18 cellular contexts compared by ENCODE assay signal in genomic region chr7:43891069-43891955, GRCh38.
"Had no signal": no experiment of that assay in that cellular context is flagged by ENCODE, and none has a peak within 500 bp of the region (broad histone marks: within the 10 kb centered on the region; RNA-seq: fewer than 3 reads in every experiment).

No MANE protein-coding gene starts in this region.

- DNase-seq: activated gamma-delta T cell treated with Interleukin-2 at 50 U/mL for 16 hours; amygdala; endodermal cell; foreskin melanocyte; head of caudate nucleus; kidney glomerular epithelial cell; left ventricle myocardium superior; sigmoid colon; stimulated activated CD4-positive, alpha-beta T cell treated with anti-CD3 and anti-CD28 coated beads, Interleukin-4, amount 100 ng/mL, for 4 hours; T1000; upper lobe of right lung had no signal

- H3K27me3 Mint-ChIP-seq: activated naive CD8-positive, alpha-beta T cell; stimulated activated memory B cell treated with anti-CD40 and anti-IgM and Interleukin-4, amounts not matched to agents 10 μg/mL and 1 μg/mL and 100 μg/mL, for 72 hours had no signal

- H2AFZ ChIP-seq: parathyroid adenoma had no signal

- FAIRE-seq: colon had no signal

- H3K9ac ChIP-seq: parathyroid adenoma had no signal

- H3K9me3 ChIP-seq: neutrophil, sigmoid colon, thoracic aorta, upper lobe of right lung had no signal

- H3K27ac ChIP-seq: neutrophil, parathyroid adenoma, sigmoid colon, thoracic aorta, upper lobe of right lung had no signal

- H3K27ac Mint-ChIP-seq: activated naive CD8-positive, alpha-beta T cell; endodermal cell had no signal

- H3K4me3 ChIP-seq: sigmoid colon, thoracic aorta, upper lobe of right lung had no signal

- H3K4me3 Mint-ChIP-seq: endodermal cell; stimulated activated memory B cell treated with anti-CD40 and anti-IgM and Interleukin-4, amounts not matched to agents 10 μg/mL and 1 μg/mL and 100 μg/mL, for 72 hours had no signal

- H3K27me3 ChIP-seq: neutrophil, sigmoid colon, upper lobe of right lung had no signal

- ATAC-seq: activated CD4-positive, CD25-positive, alpha-beta regulatory T cell treated with anti-CD3 and anti-CD28 coated beads, Interleukin-2, amount 50 U/mL, for 24 hours; stimulated activated memory B cell treated with anti-CD40 and anti-IgM and Interleukin-4, amounts not matched to agents 10 μg/mL and 1 μg/mL and 100 μg/mL, for 72 hours; upper lobe of right lung had no signal

- H3K9me3 Mint-ChIP-seq: endodermal cell had no signal

- H3K36me3 ChIP-seq: neutrophil, thoracic aorta had no signal
